ENCODE assay signal across 14 cellular contexts in the genomic region with DNA sequence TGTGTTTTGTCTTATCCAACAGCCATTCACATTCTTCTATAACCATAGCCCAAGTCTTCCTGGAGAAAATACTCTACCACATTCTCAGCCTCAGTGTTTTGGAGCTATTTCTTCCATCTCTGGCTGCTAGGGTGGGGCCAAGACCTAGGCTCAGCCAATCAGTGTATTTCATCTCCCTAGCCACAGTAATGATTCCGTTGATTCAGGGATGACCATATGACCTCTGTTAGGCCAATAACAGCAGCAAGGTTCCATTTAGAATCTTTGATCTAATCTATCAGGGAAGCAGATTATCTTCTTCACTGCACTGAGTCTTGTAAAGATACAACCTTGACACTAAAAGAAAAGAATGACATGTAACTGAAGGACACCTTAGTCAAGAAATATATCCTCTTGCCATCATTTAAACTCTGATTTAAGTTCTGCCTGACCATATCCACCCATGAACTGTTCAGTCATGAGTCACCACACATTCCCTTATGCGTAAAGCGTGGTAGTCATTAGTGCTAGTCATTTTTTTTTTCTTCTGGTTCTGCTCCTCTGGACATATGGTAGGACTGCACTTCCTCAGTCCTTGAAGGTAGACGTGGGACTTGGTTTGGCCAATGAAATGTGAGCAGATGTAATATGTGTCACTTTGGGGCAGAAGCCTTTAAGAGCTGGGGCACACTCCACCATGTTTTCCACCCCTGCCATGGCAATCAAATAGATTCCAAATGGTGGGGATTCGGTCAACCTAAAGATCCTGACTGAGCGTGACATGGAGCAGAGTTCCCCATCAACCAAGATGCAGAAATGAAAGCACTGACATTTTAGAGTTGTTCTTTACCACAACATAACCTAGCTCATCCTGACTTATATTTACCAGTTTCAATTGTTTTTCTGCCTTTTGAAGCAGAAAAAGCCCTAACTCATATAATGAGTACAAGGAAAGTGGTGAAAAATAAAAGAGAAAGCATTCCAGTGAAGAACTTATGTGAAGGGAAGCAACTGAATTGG. TPM values are rescaled to one million over a fixed set of nuclear protein-coding genes. Genes with fewer than 3 reads are reported as not detected.
A peak's percentile ranks its signal among the peaks of the same experiment; 100 is the strongest.
DNase-seq lines count a peak whose midpoint lies in the region; ATAC-seq, FAIRE-seq and TF ChIP-seq lines count a peak whose summit lies in the region.
"Had no signal": no experiment of that assay in that cellular context is flagged by ENCODE, and none has a peak within 500 bp of the region (broad histone marks: within the 10 kb centered on the region; RNA-seq: fewer than 3 reads in every experiment).

No MANE protein-coding gene starts in this region.

- H3K9ac ChIP-seq in mesenchymal stem cell (ENCODE audit: low read length): no peak overlapping the region

- H3K4me1 ChIP-seq in mesenchymal stem cell (ENCODE audit: control insufficient read depth, insufficient read depth, low read depth, low read length): no peaks in the 10 kb centered on the region
- H3K4me1 ChIP-seq in testis: no peaks in the 10 kb centered on the region

- H2AK5ac ChIP-seq in mesenchymal stem cell (ENCODE audit: low read length, severe bottlenecking): no peak overlapping the region

- H3K9me3 ChIP-seq in mesenchymal stem cell (ENCODE audit: control insufficient read depth, low read length) (no peaks in the 10 kb centered on the region), testis (no peaks in the 10 kb centered on the region)

- H3K27ac Mint-ChIP-seq in osteocyte (ENCODE audit: unreplicated experiment): no peak overlapping the region
- H3K27ac Mint-ChIP-seq: activated naive CD8-positive, alpha-beta T cell treated with anti-CD3 and anti-CD28 coated beads, Interleukin-2, amount 50 U/mL, for 24 hours; WTC11 had no signal

- no peaks in the 10 kb centered on the region for H3K79me1 ChIP-seq in mesenchymal stem cell (replicated peaks; ENCODE audit: low read length, poor library complexity, severe bottlenecking)

- H3K27me3 Mint-ChIP-seq in osteocyte (ENCODE audit: unreplicated experiment): no peaks in the 10 kb centered on the region

- no peak overlapping the region for H2BK120ac ChIP-seq in mesenchymal stem cell (ENCODE audit: low read depth, low read length)

- no peaks in the 10 kb centered on the region for H3K4me1 Mint-ChIP-seq in osteocyte (ENCODE audit: unreplicated experiment)
- H3K4me1 Mint-ChIP-seq: activated naive CD8-positive, alpha-beta T cell treated with anti-CD3 and anti-CD28 coated beads, Interleukin-2, amount 50 U/mL, for 24 hours; WTC11 had no signal

- no peak overlapping the region for H3K18ac ChIP-seq in mesenchymal stem cell (ENCODE audit: low read depth in 1 of 2, low read length in 2 of 2)

- no peak for ATAC-seq in GM19452 (IDR thresholded peaks at IDR 0.05; ENCODE audit: unreplicated experiment)
- ATAC-seq: activated naive CD8-positive, alpha-beta T cell treated with anti-CD3 and anti-CD28 coated beads, Interleukin-2, amount 50 U/mL, for 24 hours; WTC11 had no signal

- no peak overlapping the region for H3K23ac ChIP-seq in mesenchymal stem cell (ENCODE audit: low read length in 2 of 2)

- H3K4me3 Mint-ChIP-seq in osteocyte (ENCODE audit: unreplicated experiment): no peak overlapping the region
- H3K4me3 Mint-ChIP-seq: activated naive CD8-positive, alpha-beta T cell treated with anti-CD3 and anti-CD28 coated beads, Interleukin-2, amount 50 U/mL, for 24 hours; WTC11 had no signal

- no peak overlapping the region for H4K8ac ChIP-seq in mesenchymal stem cell (ENCODE audit: low read length)

- intact Hi-C loops in testis (cut with DNase I; ENCODE audit: low total_unique reads): no loop called here

- no peaks in the 10 kb centered on the region for H3K36me3 Mint-ChIP-seq in osteocyte (ENCODE audit: unreplicated experiment)
- H3K36me3 Mint-ChIP-seq: WTC11 had no signal

- H3K9me3 Mint-ChIP-seq in osteocyte (ENCODE audit: unreplicated experiment): no peaks in the 10 kb centered on the region
- H3K9me3 Mint-ChIP-seq: activated naive CD8-positive, alpha-beta T cell treated with anti-CD3 and anti-CD28 coated beads, Interleukin-2, amount 50 U/mL, for 24 hours; WTC11 had no signal

- H2BK5ac ChIP-seq in mesenchymal stem cell (ENCODE audit: low read depth, low read length, poor library complexity, severe bottlenecking): no peak overlapping the region

- no peak overlapping the region for H2BK12ac ChIP-seq in mesenchymal stem cell (ENCODE audit: low read length in 2 of 2)

- H3K4me3 ChIP-seq in bronchial epithelial cell (ENCODE audit: low read depth, low read length) (no peak overlapping the region), mesenchymal stem cell (ENCODE audit: insufficient read depth in 1 of 2, low read depth in 1 of 2, low read length in 2 of 2) (no peak overlapping the region), testis (no peak overlapping the region)

- H3K14ac ChIP-seq in mesenchymal stem cell (ENCODE audit: low read length in 2 of 2): no peak overlapping the region

- no peaks in the 10 kb centered on the region for H3K27me3 ChIP-seq in bronchial epithelial cell (ENCODE audit: control insufficient read depth, insufficient read depth, low read length)
- H3K27me3 ChIP-seq in mesenchymal stem cell (ENCODE audit: control insufficient read depth in 1 of 2, insufficient read depth in 1 of 2, low read length in 2 of 2): no peaks in the 10 kb centered on the region
- H3K27me3 ChIP-seq in testis: no peaks in the 10 kb centered on the region

- H3K27ac ChIP-seq in mesenchymal stem cell (ENCODE audit: low read length, poor library complexity, severe bottlenecking) (no peak overlapping the region), testis (no peak overlapping the region)

- H3K4ac ChIP-seq in mesenchymal stem cell (ENCODE audit: low read depth in 1 of 2, low read length in 2 of 2): no peak overlapping the region

- in situ Hi-C loops in Caki2 (cut with HindIII; ENCODE audit: low pct_unique_long_range_greater_than_20kb, low sequenced_read_pairs): no loop called here

- H3K4me2 ChIP-seq in mesenchymal stem cell (ENCODE audit: low read length, poor library complexity, severe bottlenecking): no peak overlapping the region

- H4K91ac ChIP-seq in mesenchymal stem cell (ENCODE audit: low read length): no peak overlapping the region

- FAIRE-seq in bronchial epithelial cell (lab: Jason Lieb, UNC): peak; percentile 40

- no peaks in the 10 kb centered on the region for H3K36me3 ChIP-seq in bronchial epithelial cell (ENCODE audit: control insufficient read depth, insufficient read depth, low read length)
- no peaks in the 10 kb centered on the region for H3K36me3 ChIP-seq in mesenchymal stem cell (ENCODE audit: control insufficient read depth in 1 of 2, insufficient read depth in 2 of 2, low read depth in 1 of 2, low read length in 2 of 2)
- H3K36me3 ChIP-seq in testis (ENCODE audit: low read depth, missing control alignments): no peaks in the 10 kb centered on the region

- TF ChIP-seq POLR2A in testis (IDR thresholded peaks at IDR 0.05): no peak

- 58% methylated on average over 6 of the region's 6 CpGs for WGBS in mesenchymal stem cell
- 86 to 90% methylated on average over 6 of the region's 6 CpGs for WGBS in testis, 2 donors

- TF ChIP-seq CTCF in bronchial epithelial cell (IDR thresholded peaks at IDR 0.05; ENCODE audit: insufficient read depth, low read length, severe bottlenecking) (no peak), testis (IDR thresholded peaks at IDR 0.05) (no peak), osteocyte (IDR thresholded peaks at IDR 0.05) (no peak)

- no peak overlapping the region for H2BK15ac ChIP-seq in mesenchymal stem cell (ENCODE audit: low read depth, poor library complexity, severe bottlenecking)

- DNase-seq in Caki2 (ENCODE audit: low read depth): peak; percentile 64
- peak; percentile 37 for DNase-seq in LoVo (ENCODE audit: low spot score)
- DNase-seq in bronchial epithelial cell (ENCODE audit: low read depth): peak; percentile 95
- DNase-seq in mesenchymal stem cell: peak; percentile 77
- DNase-seq in NCI-H69 (lab: John Stamatoyannopoulos, UW): no peak
- DNase-seq in testis: no peak
- no peak for DNase-seq in osteocyte (ENCODE audit: extremely low spot score, unreplicated experiment)
- DNase-seq: activated naive CD8-positive, alpha-beta T cell treated with anti-CD3 and anti-CD28 coated beads, Interleukin-2, amount 50 U/mL, for 24 hours; C1 segment of cervical spinal cord; NCI-H1694 treated with DMSO at 0.1 percent for 48 hours; nucleus accumbens had no signal

- no peak overlapping the region for H2AFZ ChIP-seq in mesenchymal stem cell (ENCODE audit: low read depth, low read length)

RNA-seq across cellular contexts. Expression of gene PRELID2, which starts 12.7 kb away (rescaled TPM):
- 33.1 and 46.4 TPM in 2 replicates for total RNA-seq in Caki2 (2014; rRNA removed; shearing (Covaris generic); ENCODE audit: low replicate concordance)
- total RNA-seq in bronchial epithelial cell (12.4 and 14.8 TPM in 2 replicates), testis (10 to 100 TPM; 13.8 to 15.7 TPM), osteocyte (4.7 and 6.0 TPM in 2 replicates)
- polyA plus RNA-seq in mesenchymal stem cell (2013, experiment 1 of 2): 3.5 TPM
- polyA plus RNA-seq in mesenchymal stem cell (2013, experiment 2 of 2): 3.7 TPM
- polyA plus RNA-seq in testis (ENCODE audit: insufficient read depth, low read depth, low replicate concordance): 2.9 TPM

RNA-seq across cellular contexts. Expression of gene GRXCR2, which starts 25.0 kb away (rescaled TPM):
- total RNA-seq in Caki2 (2014; rRNA removed; shearing (Covaris generic); ENCODE audit: low replicate concordance): not detected in 2 replicates
- total RNA-seq in bronchial epithelial cell (not detected in 2 replicates), testis (under 1 TPM in 1 of 2 donors, not detected in 1; 0.31 TPM), osteocyte (not detected in 2 replicates)
- polyA plus RNA-seq in mesenchymal stem cell (2013, experiment 1 of 2): not detected
- not detected for polyA plus RNA-seq in mesenchymal stem cell (2013, experiment 2 of 2)
- polyA plus RNA-seq in testis (ENCODE audit: insufficient read depth, low read depth, low replicate concordance): 0.99 TPM
- total RNA-seq: lung microvascular endothelial cell, WTC11 had no signal

Comparison
In these comparisons a context has a peak if more than half of its experiments do, and no peak if none do; other contexts are left out.
1. DNase-seq: peak in Caki2 (single experiment), LoVo (single experiment), bronchial epithelial cell (single experiment) and mesenchymal stem cell (single experiment); none in NCI-H69 (single experiment), testis (single experiment) and osteocyte (single experiment).